In genomic region chr2:213148572-213149331, GRCh38 we compare ENCODE assay signal across 9 cellular contexts. TPM values are rescaled to one million over a fixed set of nuclear protein-coding genes. Genes with fewer than 3 reads are reported as not detected.
DNase-seq lines count a peak whose midpoint lies in the region; TF ChIP-seq lines count a peak whose summit lies in the region.
"Had no signal": no experiment of that assay in that cellular context is flagged by ENCODE, and none has a peak within 500 bp of the region (broad histone marks: within the 10 kb centered on the region; RNA-seq: fewer than 3 reads in every experiment).

No MANE protein-coding gene starts in this region.

- DNase-seq in OCI-LY7 (ENCODE audit: low spot score), result peak; percentile 46
- DNase-seq in esophagus muscularis mucosa (ENCODE audit: extremely low spot score), result no peak
- DNase-seq in skeletal muscle cell (ENCODE audit: low read depth), result no peak
- DNase-seq in NOMO-1 treated with dmso at 0.1 percent for 144 hours (lab: John Stamatoyannopoulos, UW; ENCODE audit: unreplicated experiment), result no peak
- no peak for DNase-seq in NCI-H2171 (lab: John Stamatoyannopoulos, UW)
- DNase-seq in DMS53 (lab: John Stamatoyannopoulos, UW), result no peak
- no peak for DNase-seq in activated gamma-delta T cell treated with Interleukin-2 at 50 U/mL for 16 hours
- DNase-seq: uterus had no signal

- H4K20me1 ChIP-seq in OCI-LY7 (ENCODE audit: insufficient read depth, low read length), result no peaks in the 10 kb centered on the region

- TF ChIP-seq POLR2A in GM19099 (IDR thresholded peaks at IDR 0.05; ENCODE audit: extremely low read depth, insufficient read length, low read depth) (peak; percentile 4), esophagus muscularis mucosa (IDR thresholded peaks at IDR 0.05; ENCODE audit: low read depth) (no peak)

- H3K27ac ChIP-seq in OCI-LY7 (ENCODE audit: low read depth, low read length, poor library complexity, severe bottlenecking) (peak overlapping the region; percentile 92), esophagus muscularis mucosa (replicated peaks in 1 of 4) (peak overlapping the region in 3 of 4 donors; percentile 81 to 98 (median 94))

- H3K27me3 ChIP-seq in esophagus muscularis mucosa, result no peaks in the 10 kb centered on the region
- H3K27me3 ChIP-seq: uterus had no signal

- POLR2A ChIA-PET in OCI-LY7 (lab: Charles Lee), result interaction anchor here (0.5 to 9.4 kb wide), 28 partner anchors 9 to 778 kb away, joined by 3 to 108 read pairs (median 4); partner anchors contain the start of gene SPAG16

- CTCF ChIA-PET in OCI-LY7 (lab: Charles Lee; ENCODE audit: unreplicated experiment), result interaction anchor here (1.5 kb wide), 1 partner anchor 115 kb away, joined by 3 read pairs; no protein-coding TSS in a partner anchor

- intact Hi-C loops in OCI-LY7 (cut with micrococcal nuclease; ENCODE audit: unreplicated experiment), result no loop called here
- intact Hi-C loops in esophagus muscularis mucosa (cut with DNase I), result no loop called here

- H3K36me3 ChIP-seq in OCI-LY7 (ENCODE audit: insufficient read depth, low read length) (peaks cover 28% of the 10 kb centered on the region), esophagus muscularis mucosa (no peaks in the 10 kb centered on the region)
- H3K36me3 ChIP-seq: uterus had no signal

- peak; percentile 48; the same call in 1 of the 2 replicates for TF ChIP-seq CTCF in OCI-LY7 (conservative IDR thresholded peaks at IDR 0.05; ENCODE audit: low read length)
- no peak for TF ChIP-seq CTCF in esophagus muscularis mucosa (IDR thresholded peaks at IDR 0.05)

- peak overlapping the region; percentile 76; the same call in 1 of the 2 replicates for H2AFZ ChIP-seq in OCI-LY7 (ENCODE audit: low read length)

- H3K4me1 ChIP-seq in OCI-LY7 (ENCODE audit: insufficient read depth, low read length, poor library complexity, severe bottlenecking) (peaks cover 36% of the 10 kb centered on the region), esophagus muscularis mucosa (peaks cover 6 to 41% (median 37%) of the 10 kb centered on the region in 4 donors)
- H3K4me1 ChIP-seq: uterus had no signal

- H3K9me3 ChIP-seq in OCI-LY7 (ENCODE audit: low read length) (no peaks in the 10 kb centered on the region), esophagus muscularis mucosa (no peaks in the 10 kb centered on the region)
- H3K9me3 ChIP-seq: uterus had no signal

- H3K4me3 ChIP-seq in OCI-LY7 (ENCODE audit: low read depth, low read length, poor library complexity, severe bottlenecking) (peak overlapping the region; percentile 86), esophagus muscularis mucosa (peak overlapping the region; percentile 78 to 94 (median 88)), skeletal muscle cell (ENCODE audit: low read depth, low read length) (peak overlapping the region; percentile 80)

- no peak for TF ChIP-seq EP300 in esophagus muscularis mucosa (IDR thresholded peaks at IDR 0.05)

- H3K9me2 ChIP-seq in OCI-LY7 (ENCODE audit: insufficient read depth, low read length), result no peaks in the 10 kb centered on the region

- BruUV-seq in OCI-LY7 (replicated peaks; lab: Mats Ljungman, UMichigan), result no TSS peak

- peaks cover 49% of the 10 kb centered on the region; the same call in 1 of the 2 replicates for H3K79me2 ChIP-seq in OCI-LY7 (ENCODE audit: insufficient read depth, low read depth, low read length)

- 57% methylated on average over 2 of the region's 2 CpGs for WGBS in esophagus muscularis mucosa

- peak overlapping the region; percentile 91 for H3K4me2 ChIP-seq in OCI-LY7 (ENCODE audit: low read length)

RNA-seq across cellular contexts. Expression of gene IKZF2, which starts 2.7 kb away (rescaled TPM):
- 45.1 and 54.6 TPM in 2 replicates for total RNA-seq in OCI-LY7 (2014; rRNA removed; shearing (Covaris generic))
- total RNA-seq in OCI-LY7 (2022), result 20.0 and 23.3 TPM in 2 replicates
- 10 to 100 TPM in 1 of 4 donors, 1 to 10 TPM in 3; 6.5 to 11.2 (median 8.8) TPM for total RNA-seq in esophagus muscularis mucosa
